In the genomic region with DNA sequence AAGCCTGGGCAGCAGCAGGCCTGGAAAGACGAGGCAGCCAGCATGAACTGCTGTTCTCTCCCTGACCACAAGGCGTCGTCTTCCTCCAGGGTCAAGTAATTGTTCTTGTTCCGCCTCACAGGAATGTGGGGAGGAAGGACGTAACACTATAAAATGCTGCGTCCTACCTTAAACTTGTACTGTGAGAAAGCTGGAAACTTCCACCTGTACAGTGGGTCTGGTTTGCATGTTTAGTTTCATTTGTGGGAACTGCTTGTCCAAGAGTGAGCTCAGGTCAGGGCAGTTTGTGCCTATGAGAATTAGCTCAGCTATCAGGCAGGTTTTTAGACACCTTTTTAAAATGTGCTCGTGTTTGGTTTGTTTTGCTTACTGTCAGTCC, we compare ENCODE assay signal across 8 cellular contexts. TPM values are rescaled to one million over a fixed set of nuclear protein-coding genes. Genes with fewer than 3 reads are reported as not detected.
DNase-seq lines count a peak whose midpoint lies in the region; ATAC-seq, FAIRE-seq and TF ChIP-seq lines count a peak whose summit lies in the region.

No MANE protein-coding gene starts in this region.

- ATAC-seq in GM21619 (IDR thresholded peaks at IDR 0.05; ENCODE audit: unreplicated experiment) (peak; percentile 53), gastroesophageal sphincter (no peak)

- WGBS in gastroesophageal sphincter (ENCODE audit: low coverage in 1 of 2), 2 donors = 27 to 31% methylated on average over 2 to 7 of the region's 7 CpGs
- WGBS in ovary, 3 donors = 21 to 27% (median 24%) methylated on average over 7 of the region's 7 CpGs
- 51 to 84% (median 61%) methylated on average over 7 of the region's 7 CpGs for WGBS in small intestine, 3 donors

- no peak for FAIRE-seq in small intestine (lab: Jason Lieb, UNC)

- H3K36me3 Mint-ChIP-seq in activated CD4-positive, alpha-beta T cell treated with anti-CD3 and anti-CD28 coated beads, Interleukin-2, amount 10 ng/mL, durations not matched to agents 24 days and 14 days (ENCODE audit: low read depth) = peaks cover 30% of the 10 kb centered on the region

- no peak overlapping the region for H3K27ac ChIP-seq in gastroesophageal sphincter
- no peak overlapping the region for H3K27ac ChIP-seq in ovary
- H3K27ac ChIP-seq in small intestine (ENCODE audit: low read depth in 1 of 2, low read length in 1 of 2) = no peak overlapping the region

- TF ChIP-seq CTCF in gastroesophageal sphincter (IDR thresholded peaks at IDR 0.05) (peak; percentile 62 to 73 (median 72)), ovary (IDR thresholded peaks at IDR 0.05) (peak in 2 of 3 donors; percentile 58 to 69)

- H3K9me3 ChIP-seq in gastroesophageal sphincter (no peaks in the 10 kb centered on the region), ovary (no peaks in the 10 kb centered on the region), small intestine (ENCODE audit: control insufficient read depth, low read depth) (no peaks in the 10 kb centered on the region)

- TF ChIP-seq POLR2A in gastroesophageal sphincter (IDR thresholded peaks at IDR 0.05) = no peak
- no peak for TF ChIP-seq POLR2A in ovary (IDR thresholded peaks at IDR 0.05)

- no peaks in the 10 kb centered on the region for H3K27me3 Mint-ChIP-seq in activated CD4-positive, alpha-beta T cell treated with anti-CD3 and anti-CD28 coated beads, Interleukin-2, amount 10 ng/mL, durations not matched to agents 24 days and 14 days

- TF ChIP-seq EP300 in gastroesophageal sphincter (IDR thresholded peaks at IDR 0.05) = no peak
- no peak for TF ChIP-seq EP300 in ovary (IDR thresholded peaks at IDR 0.05)

- in situ Hi-C loops in KBM-7 (cut with MboI; ENCODE audit: low pct_unique_long_range_greater_than_20kb, low sequenced_read_pairs) = no loop called here

- DNase-seq in SIG-M5 treated with dmso at 0.1 percent for 504 hours (lab: John Stamatoyannopoulos, UW; ENCODE audit: unreplicated experiment) (peak; percentile 3), SIG-M5 (lab: John Stamatoyannopoulos, UW) (no peak), KBM-7 (peak; percentile 44), ovary (peak in 4 of 5 donors; percentile 36 to 75 (median 60)), small intestine (no peak)
- peak; percentile 72 for DNase-seq in activated CD4-positive, alpha-beta T cell treated with anti-CD3 and anti-CD28 coated beads, Interleukin-2, amount 10 ng/mL, durations not matched to agents 24 days and 14 days

- H3K4me1 ChIP-seq in gastroesophageal sphincter = peaks cover 0 to 16% (median 0%) of the 10 kb centered on the region in 3 donors
- H3K4me1 ChIP-seq in ovary (ENCODE audit: insufficient read depth) = no peaks in the 10 kb centered on the region
- H3K4me1 ChIP-seq in small intestine (ENCODE audit: control insufficient read depth in 2 of 2, insufficient read depth in 1 of 2, low read depth in 1 of 2, low read length in 1 of 2) = no peaks in the 10 kb centered on the region

- no peak overlapping the region for H3K4me3 ChIP-seq in gastroesophageal sphincter
- H3K4me3 ChIP-seq in ovary = no peak overlapping the region
- H3K4me3 ChIP-seq in small intestine (ENCODE audit: low read depth in 1 of 2, low read length in 2 of 2) = no peak overlapping the region

- H3K36me3 ChIP-seq in gastroesophageal sphincter = peaks cover 0 to 38% of the 10 kb centered on the region in 2 donors
- no peaks in the 10 kb centered on the region for H3K36me3 ChIP-seq in ovary
- H3K36me3 ChIP-seq in small intestine (ENCODE audit: control insufficient read depth in 2 of 2, insufficient read depth in 2 of 2, low read length in 2 of 2) = peaks cover 3 to 6% of the 10 kb centered on the region in 2 donors

- H3K9me3 Mint-ChIP-seq in activated CD4-positive, alpha-beta T cell treated with anti-CD3 and anti-CD28 coated beads, Interleukin-2, amount 10 ng/mL, durations not matched to agents 24 days and 14 days = no peaks in the 10 kb centered on the region

- no peaks in the 10 kb centered on the region for H3K4me1 Mint-ChIP-seq in activated CD4-positive, alpha-beta T cell treated with anti-CD3 and anti-CD28 coated beads, Interleukin-2, amount 10 ng/mL, durations not matched to agents 24 days and 14 days

- no peak overlapping the region for H3K27ac Mint-ChIP-seq in activated CD4-positive, alpha-beta T cell treated with anti-CD3 and anti-CD28 coated beads, Interleukin-2, amount 10 ng/mL, durations not matched to agents 24 days and 14 days

- intact Hi-C loops in activated CD4-positive, alpha-beta T cell treated with anti-CD3 and anti-CD28 coated beads, Interleukin-2, amount 10 ng/mL, durations not matched to agents 24 days and 14 days (cut with micrococcal nuclease) = no loop called here
- intact Hi-C loops in ovary (cut with DNase I) = no loop called here

- H3K27me3 ChIP-seq in gastroesophageal sphincter (no peaks in the 10 kb centered on the region), ovary (no peaks in the 10 kb centered on the region), small intestine (ENCODE audit: control insufficient read depth in 2 of 2, insufficient read depth in 2 of 2, low read length in 2 of 2) (no peaks in the 10 kb centered on the region)

- no peak overlapping the region for H3K4me3 Mint-ChIP-seq in activated CD4-positive, alpha-beta T cell treated with anti-CD3 and anti-CD28 coated beads, Interleukin-2, amount 10 ng/mL, durations not matched to agents 24 days and 14 days

RNA-seq across cellular contexts. Expression of a gene that starts 55.2 kb away (rescaled TPM):
- 19.7 and 20.5 TPM in 2 replicates for total RNA-seq in activated CD4-positive, alpha-beta T cell treated with anti-CD3 and anti-CD28 coated beads, Interleukin-2, amount 10 ng/mL, durations not matched to agents 24 days and 14 days
- total RNA-seq in gastroesophageal sphincter (10 to 100 TPM; 29.9 to 43.2 (median 35.9) TPM), ovary (10 to 100 TPM; 11.2 to 14.7 (median 12.7) TPM)
- polyA plus RNA-seq in ovary (10 to 100 TPM in 1 of 2 donors, 1 to 10 TPM in 1; 4.9 to 37.9 TPM), small intestine (1 to 10 TPM; 2.4 to 6.1 (median 2.9) TPM)

Comparison
In these comparisons a context has a peak if more than half of its experiments do, and no peak if none do; other contexts are left out.
1. DNase-seq: peak in SIG-M5 treated with dmso at 0.1 percent for 504 hours (single experiment), KBM-7 (single experiment), activated CD4-positive, alpha-beta T cell treated with anti-CD3 and anti-CD28 coated beads, Interleukin-2, amount 10 ng/mL, durations not matched to agents 24 days and 14 days (single experiment) and ovary (4 of 5); none in SIG-M5 (single experiment) and small intestine (single experiment).